In genomic region chr4:176790398-176790797, GRCh38 we compare ENCODE assay signal across 20 cellular contexts. TPM values are rescaled to one million over a fixed set of nuclear protein-coding genes. Genes with fewer than 3 reads are reported as not detected.
DNase-seq lines count a peak whose midpoint lies in the region; ATAC-seq and TF ChIP-seq lines count a peak whose summit lies in the region.
"Had no signal": no experiment of that assay in that cellular context is flagged by ENCODE, and none has a peak within 500 bp of the region (broad histone marks: within the 10 kb centered on the region; RNA-seq: fewer than 3 reads in every experiment).

No MANE protein-coding gene starts in this region.

- peaks cover 71% of the 10 kb centered on the region for H3F3A ChIP-seq in SK-N-SH (replicated peaks; ENCODE audit: insufficient read depth)

- no TSS peak for BruUV-seq in mammary epithelial cell (replicated peaks; lab: Mats Ljungman, UMichigan)

- H3K27me3 ChIP-seq in SK-N-SH (ENCODE audit: insufficient read depth) (no peaks in the 10 kb centered on the region), mammary epithelial cell (ENCODE audit: insufficient read depth, low read length) (no peaks in the 10 kb centered on the region), kidney epithelial cell (ENCODE audit: control insufficient read depth, insufficient read depth, low read length) (no peaks in the 10 kb centered on the region)
- H3K27me3 ChIP-seq: adrenal gland had no signal

- no peaks in the 10 kb centered on the region for H3K9me3 Mint-ChIP-seq in type B pancreatic cell
- H3K9me3 Mint-ChIP-seq: T-helper 1 cell treated with Interleukin-12 subunit alpha and Interleukin-12 subunit beta and Interleukin-4 antibody, amounts not matched to agents 30 μg/mL and 1 μg/mL, for 36 hours had no signal

- peak overlapping the region; percentile 99 for H3K9ac ChIP-seq in SK-N-SH
- peak overlapping the region; percentile 59 for H3K9ac ChIP-seq in mammary epithelial cell (ENCODE audit: insufficient read depth, low read length)

- CTCF ChIA-PET in SK-N-SH (lab: Yijun Ruan, JAX) (no interaction called here), mammary epithelial cell (lab: Charles Lee; ENCODE audit: low non-redundant PET) (no interaction called here)

- peaks cover 0 to 39% of the 10 kb centered on the region in 2 experiments for H3K36me3 ChIP-seq in SK-N-SH (replicated peaks in 1 of 2; ENCODE audit: control insufficient read depth in 1 of 2, insufficient read depth in 2 of 2, low read length in 1 of 2)
- no peaks in the 10 kb centered on the region for H3K36me3 ChIP-seq in mammary epithelial cell (ENCODE audit: insufficient read depth, low read length)
- H3K36me3 ChIP-seq in kidney epithelial cell (ENCODE audit: control insufficient read depth, insufficient read depth, low read length): no peaks in the 10 kb centered on the region
- H3K36me3 ChIP-seq: adrenal gland, tibial nerve had no signal

- WGBS in SK-N-SH (ENCODE audit: low lambda C conversion rate): 26% methylated on average over 4 of the region's 4 CpGs
- WGBS in mammary epithelial cell (ENCODE audit: low coverage, missing lambda C conversion rate): 91% methylated on average over 4 of the region's 4 CpGs

- H3K4me3 Mint-ChIP-seq in type B pancreatic cell: peak overlapping the region; percentile 77
- H3K4me3 Mint-ChIP-seq: CD8-positive, alpha-beta memory T cell; T-helper 1 cell treated with Interleukin-12 subunit alpha and Interleukin-12 subunit beta and Interleukin-4 antibody, amounts not matched to agents 30 μg/mL and 1 μg/mL, for 36 hours had no signal

- TF ChIP-seq CTCF in SK-N-SH (IDR thresholded peaks at IDR 0.05) (no peak), mammary epithelial cell (conservative IDR thresholded peaks at IDR 0.05 in 1 of 2, IDR thresholded peaks at IDR 0.05 in 1 of 2; ENCODE audit: extremely low read depth in 1 of 2, insufficient read depth in 1 of 2, low read depth in 1 of 2, low read length in 2 of 2) (no peak), kidney epithelial cell (IDR thresholded peaks at IDR 0.05; ENCODE audit: insufficient read depth, low read length, poor library complexity, severe bottlenecking) (no peak), type B pancreatic cell (conservative IDR thresholded peaks at IDR 0.05) (no peak)

- dilution Hi-C loops in mammary epithelial cell (cut with HindIII; ENCODE audit: low sequenced_read_pairs): loop anchor here (25.0 kb wide), 1 partner anchor 222 kb away; no protein-coding TSS in a partner anchor

- H3K79me2 ChIP-seq in SK-N-SH (ENCODE audit: insufficient read depth) (peaks cover 70% of the 10 kb centered on the region), mammary epithelial cell (ENCODE audit: insufficient read depth, low read length) (peaks cover 70% of the 10 kb centered on the region)

- no peak overlapping the region for H3K27ac Mint-ChIP-seq in type B pancreatic cell
- H3K27ac Mint-ChIP-seq: CD8-positive, alpha-beta memory T cell; T-helper 1 cell treated with Interleukin-12 subunit alpha and Interleukin-12 subunit beta and Interleukin-4 antibody, amounts not matched to agents 30 μg/mL and 1 μg/mL, for 36 hours had no signal

- no peaks in the 10 kb centered on the region for H3K36me3 Mint-ChIP-seq in type B pancreatic cell
- H3K36me3 Mint-ChIP-seq: CD8-positive, alpha-beta memory T cell had no signal

- no peaks in the 10 kb centered on the region for H3K9me3 ChIP-seq in SK-N-SH
- H3K9me3 ChIP-seq in mammary epithelial cell (replicated peaks; ENCODE audit: insufficient read depth, low read length): no peaks in the 10 kb centered on the region
- H3K9me3 ChIP-seq: adrenal gland, tibial nerve had no signal

- H2AFZ ChIP-seq in SK-N-SH (ENCODE audit: low read depth) (no peak overlapping the region), mammary epithelial cell (ENCODE audit: low read depth, low read length) (no peak overlapping the region)

- no peak for ATAC-seq in SK-N-SH treated with all-trans-retinoic acid at 6 μM for 48 hours

- H3K4me1 ChIP-seq in SK-N-SH (ENCODE audit: control insufficient read depth in 1 of 2, insufficient read depth in 2 of 2, low read depth in 1 of 2, low read length in 1 of 2): peaks cover 0 to 8% of the 10 kb centered on the region in 2 experiments; a peak in 2 of 4 replicates
- peaks cover 25% of the 10 kb centered on the region for H3K4me1 ChIP-seq in mammary epithelial cell (ENCODE audit: insufficient read depth, low read length)

- TF ChIP-seq RAD21 in SK-N-SH (IDR thresholded peaks at IDR 0.05; ENCODE audit: low read length): no peak

- peak overlapping the region; percentile 75 to 87; a peak in 3 of 4 replicates for H3K4me3 ChIP-seq in SK-N-SH (ENCODE audit: low read depth in 2 of 2, low read length in 1 of 2)
- H3K4me3 ChIP-seq in mammary epithelial cell (replicated peaks in 1 of 3; ENCODE audit: insufficient read depth in 1 of 3, low read depth in 2 of 3, low read length in 3 of 3): peak overlapping the region; percentile 25 to 94 (median 81)
- peak overlapping the region; percentile 3 for H3K4me3 ChIP-seq in kidney epithelial cell (ENCODE audit: low read depth, low read length)

- H3K4me1 Mint-ChIP-seq in type B pancreatic cell (ENCODE audit: unreplicated experiment): peaks cover 17% of the 10 kb centered on the region

- peaks cover 20% of the 10 kb centered on the region for H4K20me1 ChIP-seq in SK-N-SH (ENCODE audit: insufficient read depth)
- H4K20me1 ChIP-seq in mammary epithelial cell (ENCODE audit: insufficient read depth, low read length): no peaks in the 10 kb centered on the region

- intact Hi-C loops in mammary epithelial cell (cut with micrococcal nuclease): loop anchor here (1.0 to 10.0 kb wide), 5 partner anchors 48 to 514 kb away; partner anchors contain the start of gene NEIL3

- DNase-seq in SK-N-SH (no peak), mammary epithelial cell (no peak), kidney epithelial cell (ENCODE audit: low read depth) (no peak), type B pancreatic cell (ENCODE audit: extremely low spot score, unreplicated experiment) (no peak), islet precursor cell (no peak), T-helper 2 cell (no peak)
- no peak for DNase-seq in activated CD4-positive, alpha-beta T cell treated with anti-CD3 and anti-CD28 coated beads for 48 hours
- DNase-seq: activated CD4-positive, alpha-beta T cell treated with anti-CD3 and anti-CD28 coated beads for 4 hours; activated T-cell treated with anti-CD3 and anti-CD28 coated beads, Interleukin-2, amount 50 U/mL, for 48 hours; CD8-positive, alpha-beta memory T cell; cortex of kidney; foreskin melanocyte; NCI-H446 treated with DMSO at 0.1 percent for 48 hours; stimulated activated CD4-positive, alpha-beta T cell treated with anti-CD3 and anti-CD28 coated beads, Interleukin-1b, Interleukin-23, amount 100 ng/mL, for 48 hours had no signal

- peak overlapping the region; percentile 90 for H3K4me2 ChIP-seq in SK-N-SH
- H3K4me2 ChIP-seq in mammary epithelial cell (ENCODE audit: insufficient read depth, low read depth, low read length): peak overlapping the region; percentile 81

- H3K27ac ChIP-seq in SK-N-SH (ENCODE audit: low read depth in 2 of 2, low read length in 1 of 2) (peak overlapping the region; percentile 89 to 92; a peak in 3 of 4 replicates), mammary epithelial cell (ENCODE audit: insufficient read depth, low read depth, low read length) (peak overlapping the region; percentile 73)
- H3K27ac ChIP-seq: 22Rv1, tibial nerve had no signal

- no peaks in the 10 kb centered on the region for H3K9me2 ChIP-seq in SK-N-SH

- POLR2A ChIA-PET in SK-N-SH (lab: Yijun Ruan, JAX): no interaction called here

- no peak for TF ChIP-seq EP300 in SK-N-SH (IDR thresholded peaks at IDR 0.05; ENCODE audit: borderline replicate concordance in 1 of 2, low read depth in 1 of 2, low read length in 1 of 2)

- H3K27me3 Mint-ChIP-seq in type B pancreatic cell: peaks cover 49% of the 10 kb centered on the region

- in situ Hi-C loops in mammary epithelial cell (cut with MboI; ENCODE audit: low sequenced_read_pairs in 2 of 2): loop anchor here (25.0 kb wide), 3 partner anchors 222 to 403 kb away; no protein-coding TSS in a partner anchor

TF ChIP-seq in SK-N-SH, 30 proteins besides CTCF, POLR2A, EP300 and RAD21:
- TF ChIP-seq SIN3A (IDR thresholded peaks at IDR 0.05; ENCODE audit: borderline replicate concordance, low read depth, low read length) (0 out of 2 replicates have a peak, but pooled peaks have one; percentile 7), FOXM1 (IDR thresholded peaks at IDR 0.05; ENCODE audit: low read depth) (no peak)

TF ChIP-seq in SK-N-SH treated with all-trans-retinoic acid at 6 μM for 48 hours, 23 proteins besides CTCF, POLR2A, EP300 and RAD21 (continues in another document):
- TF ChIP-seq CREB5 (CRISPR knock-in tag; IDR thresholded peaks at IDR 0.05; ENCODE audit: low read depth) (no peak), GLIS3 (CRISPR knock-in tag; IDR thresholded peaks at IDR 0.05) (no peak)

RNA-seq across cellular contexts. Expression of gene VEGFC, which starts 2.3 kb away (rescaled TPM):
- polyA plus RNA-seq in SK-N-SH (2012; rRNA removed) (81.9 and 84.7 TPM in 2 replicates), mammary epithelial cell (26.4 TPM)
- 113 and 118 TPM in 2 replicates for polyA plus RNA-seq in SK-N-SH (2012; cell fraction: cytosol; rRNA removed)
- 98.6 and 151 TPM in 2 replicates for polyA plus RNA-seq in SK-N-SH (2012; cell fraction: nucleus; rRNA removed)
- total RNA-seq in mammary epithelial cell (10 to 100 TPM in 1 of 2 donors, 1 to 10 TPM in 1; 9.0 to 49.0 TPM), kidney epithelial cell (5.0 and 6.2 TPM in 2 replicates), type B pancreatic cell (ENCODE audit: low replicate concordance) (2.2 and 3.2 TPM in 2 replicates)
- polyA minus RNA-seq in mammary epithelial cell: 18.5 TPM
- total RNA-seq: CD8-positive, alpha-beta memory T cell; OCI-LY7 had no signal
- polyA plus RNA-seq: CD8-positive, alpha-beta memory T cell had no signal

Comparison
In these comparisons a context has a peak if more than half of its experiments do, and no peak if none do; other contexts are left out.
1. H3K4me3 ChIP-seq: peak in every context shown above with its lines; median percentile 81 in SK-N-SH; 81 in mammary epithelial cell; 3 in kidney epithelial cell.